In the genomic region with DNA sequence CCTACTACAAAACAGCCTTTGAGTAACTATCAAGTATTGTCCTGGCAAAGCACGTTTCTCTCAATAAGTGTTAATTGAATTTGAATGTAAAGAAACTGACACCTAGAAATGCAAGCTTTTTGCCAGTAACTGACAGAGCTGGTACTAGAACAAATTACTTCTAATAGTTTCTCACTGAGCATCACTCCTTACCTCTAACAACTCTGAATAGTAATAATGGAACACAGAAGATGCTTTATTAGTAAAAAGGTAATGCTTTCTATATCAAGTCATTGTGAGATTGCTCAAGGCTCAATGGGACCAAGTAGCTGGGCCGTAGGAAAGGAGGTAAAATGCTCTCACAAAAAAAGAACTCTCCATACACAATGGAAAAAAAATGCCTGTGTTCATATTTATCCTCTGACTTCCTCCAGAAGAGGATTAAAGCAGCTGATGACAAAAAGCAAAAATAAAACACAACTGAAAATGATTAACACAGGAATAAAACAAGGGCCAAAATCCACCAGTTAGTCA, we compare ENCODE assay signal across 10 cellular contexts. TPM values are rescaled to one million over a fixed set of nuclear protein-coding genes. Genes with fewer than 3 reads are reported as not detected.
A peak's percentile ranks its signal among the peaks of the same experiment; 100 is the strongest.
DNase-seq lines count a peak whose midpoint lies in the region; ATAC-seq and TF ChIP-seq lines count a peak whose summit lies in the region.
"Had no signal": no experiment of that assay in that cellular context is flagged by ENCODE, and none has a peak within 500 bp of the region (broad histone marks: within the 10 kb centered on the region; RNA-seq: fewer than 3 reads in every experiment).

No MANE protein-coding gene starts in this region.

- peaks cover 12% of the 10 kb centered on the region for H3K27me3 ChIP-seq in BE2C
- H3K27me3 ChIP-seq in A673 (replicated peaks; ENCODE audit: insufficient read depth, low read depth, low read length, poor library complexity) = no peaks in the 10 kb centered on the region

- H3K4me3 ChIP-seq in BE2C (ENCODE audit: low read depth, low read length) = no peak overlapping the region
- H3K4me3 ChIP-seq in A673 (ENCODE audit: low read depth, low read length, poor library complexity, severe bottlenecking) = no peak overlapping the region

- intact Hi-C loops in A673 (cut with micrococcal nuclease; ENCODE audit: unreplicated experiment) = no loop called here

- DNase-seq in AG08395 (ENCODE audit: low spot score) = peak; percentile 40
- DNase-seq in BE2C = no peak
- DNase-seq in activated effector memory CD4-positive, alpha-beta T cell treated with anti-CD3 and anti-CD28 coated beads, Interleukin-2, amount 50 U/mL, for 16 hours = no peak
- DNase-seq in NCI-H2196 treated with DMSO at 0.1 percent for 48 hours (lab: John Stamatoyannopoulos, UW; ENCODE audit: unreplicated experiment) = no peak
- no peak for DNase-seq in A673 (ENCODE audit: low spot score)
- DNase-seq: NCI-H1417 treated with DMSO at 0.1 percent for 48 hours; stimulated activated naive CD4-positive, alpha-beta T cell had no signal

- CTCF ChIA-PET in A673 (lab: Charles Lee) = no interaction called here

- POLR2A ChIA-PET in A673 (lab: Charles Lee; ENCODE audit: low non-redundant PET) = no interaction called here

- ATAC-seq in GM18873 (IDR thresholded peaks at IDR 0.05; ENCODE audit: low FRiP score, unreplicated experiment) = peak; percentile 39
- peak; percentile 46 for ATAC-seq in HG02623 (IDR thresholded peaks at IDR 0.05; ENCODE audit: unreplicated experiment)
- peak; percentile 37 for ATAC-seq in HG03442 (IDR thresholded peaks at IDR 0.05; ENCODE audit: unreplicated experiment)

- TF ChIP-seq CTCF in BE2C (IDR thresholded peaks at IDR 0.05; ENCODE audit: low read depth, low read length) (no peak), A673 (conservative IDR thresholded peaks at IDR 0.05; ENCODE audit: low read depth, low read length) (no peak)

- BruUV-seq in A673 (replicated peaks; lab: Mats Ljungman, UMichigan) = no TSS peak

- H3K4me1 ChIP-seq in BE2C = no peaks in the 10 kb centered on the region
- H3K4me1 ChIP-seq in A673 (ENCODE audit: insufficient read depth, low read length, poor library complexity, severe bottlenecking) = no peaks in the 10 kb centered on the region

- H3K36me3 ChIP-seq in BE2C = no peaks in the 10 kb centered on the region
- no peaks in the 10 kb centered on the region for H3K36me3 ChIP-seq in A673 (ENCODE audit: insufficient read depth, low read length, poor library complexity, severe bottlenecking)

- H3K9me3 ChIP-seq in BE2C (no peaks in the 10 kb centered on the region; the same call in 1 of the 2 replicates), A673 (ENCODE audit: low read depth, low read length, poor library complexity, severe bottlenecking) (no peaks in the 10 kb centered on the region)

- H3K27ac ChIP-seq in A673 (ENCODE audit: low read depth, low read length, poor library complexity, severe bottlenecking) = no peak overlapping the region

RNA-seq across cellular contexts. Expression of a gene that starts 11.8 kb away (rescaled TPM):
- 0.66 TPM for polyA plus RNA-seq in BE2C (2012; ENCODE audit: insufficient read depth, insufficient read length, low read depth)
- total RNA-seq in A673 (2021) = 0.34 TPM in 1 of 2 replicates, not detected in the other
